22 cellular contexts compared by ENCODE assay signal in genomic region chr2:241870611-241871537, GRCh38. TPM values are rescaled to one million over a fixed set of nuclear protein-coding genes. Genes with fewer than 3 reads are reported as not detected.
DNase-seq lines count a peak whose midpoint lies in the region; ATAC-seq and TF ChIP-seq lines count a peak whose summit lies in the region.
"Had no signal": no experiment of that assay in that cellular context is flagged by ENCODE, and none has a peak within 500 bp of the region (broad histone marks: within the 10 kb centered on the region; RNA-seq: fewer than 3 reads in every experiment).

No MANE protein-coding gene starts in this region.

- H3K9me3 ChIP-seq in spleen: peaks cover 0 to 3% (median 0%) of the 10 kb centered on the region in 8 donors
- H3K9me3 ChIP-seq: Caco-2 had no signal

- intact Hi-C loops in spleen (cut with DNase I; ENCODE audit: low total_unique reads): loop anchor here (10.0 kb wide), 1 partner anchor 136 kb away; the partner anchor contains the start of gene D2HGDH

- peaks cover 0 to 66% (median 35%) of the 10 kb centered on the region in 6 donors for H3K4me1 ChIP-seq in spleen
- H3K4me1 ChIP-seq: Caco-2 had no signal

- H3K36me3 ChIP-seq in spleen: no peaks in the 10 kb centered on the region

- 35 to 63% (median 56%) methylated on average over 24 to 28 of the region's 28 CpGs for whole genome bisulfite sequencing in spleen, 5 donors

- TF ChIP-seq CTCF in spleen (IDR thresholded peaks at IDR 0.05 in 8 of 11, conservative IDR thresholded peaks at IDR 0.05 in 3 of 11): no peak

- peaks cover 0 to 63% (median 15%) of the 10 kb centered on the region in 7 donors for H3K27me3 ChIP-seq in spleen (replicated peaks in 1 of 7)

- no peak for TF ChIP-seq POLR2A in spleen (IDR thresholded peaks at IDR 0.05)

- peak; percentile 15 for DNase-seq in DMS79 treated with DMSO at 0.1 percent for 48 hours (lab: John Stamatoyannopoulos, UW)
- DNase-seq in DMS79 (lab: John Stamatoyannopoulos, UW): no peak
- peak; percentile 33 for DNase-seq in NCI-H1694 (lab: John Stamatoyannopoulos, UW)
- DNase-seq in central memory CD4-positive, alpha-beta T cell: peak; percentile 21
- peak; percentile 87 for DNase-seq in spleen
- DNase-seq in OCI-M1 (lab: John Stamatoyannopoulos, UW): no peak
- DNase-seq in DMS114 treated with DMSO at 0.1 percent for 48 hours (lab: John Stamatoyannopoulos, UW; ENCODE audit: unreplicated experiment): no peak
- DNase-seq: activated T-cell treated with anti-CD3 and anti-CD28 coated beads, Interleukin-2, amount 50 U/mL, for 4 hours; Caco-2; GM23248; left colon; NCI-H1048; NCI-H748 treated with DMSO at 0.1 percent for 48 hours; trophoblast cell had no signal

- ATAC-seq in GM19324 (IDR thresholded peaks at IDR 0.05; ENCODE audit: low FRiP score, unreplicated experiment): no peak
- ATAC-seq: left colon had no signal

- H3K27ac ChIP-seq in spleen: peak overlapping the region in 5 of 8 donors; percentile 14 to 85 (median 58)
- H3K27ac ChIP-seq: GM23248, VCaP had no signal

- peak overlapping the region in 1 of 8 donors; percentile 17 for H3K4me3 ChIP-seq in spleen
- H3K4me3 ChIP-seq: GM23248 had no signal

RNA-seq across cellular contexts. Expression of gene RTP5, which starts 1.3 kb away (rescaled TPM):
- 1 to 10 TPM in 4 of 7 donors, under 1 TPM in 3; 0.34 to 2.2 (median 1.0) TPM for total RNA-seq in spleen
- under 1 TPM; 0.39 to 0.93 (median 0.49) TPM for polyA plus RNA-seq in spleen
- total RNA-seq: A172, astrocyte, Caco-2, endothelial cell of umbilical vein, GM23248, HT-29, left colon, SK-MEL-5, skeletal muscle tissue had no signal
- polyA plus RNA-seq: endothelial cell of umbilical vein, GM23248 had no signal

RNA-seq across cellular contexts. Expression of gene PDCD1, which starts 12.2 kb away (rescaled TPM):
- 1 to 10 TPM; 3.1 to 7.9 (median 5.4) TPM for total RNA-seq in spleen
- polyA plus RNA-seq in spleen: 1 to 10 TPM; 2.7 to 7.3 (median 5.2) TPM
- total RNA-seq: A172, astrocyte, Caco-2, endothelial cell of umbilical vein, GM23248, HT-29, SK-MEL-5, skeletal muscle tissue had no signal
- polyA plus RNA-seq: endothelial cell of umbilical vein, GM23248 had no signal

Comparison
In these comparisons a context has a peak if more than half of its experiments do, and no peak if none do; other contexts are left out.
1. DNase-seq: peak in DMS79 treated with DMSO at 0.1 percent for 48 hours (single experiment), NCI-H1694 (single experiment), central memory CD4-positive, alpha-beta T cell (single experiment) and spleen (single experiment); none in DMS79 (single experiment), OCI-M1 (single experiment) and DMS114 treated with DMSO at 0.1 percent for 48 hours (single experiment).